In the genomic region with DNA sequence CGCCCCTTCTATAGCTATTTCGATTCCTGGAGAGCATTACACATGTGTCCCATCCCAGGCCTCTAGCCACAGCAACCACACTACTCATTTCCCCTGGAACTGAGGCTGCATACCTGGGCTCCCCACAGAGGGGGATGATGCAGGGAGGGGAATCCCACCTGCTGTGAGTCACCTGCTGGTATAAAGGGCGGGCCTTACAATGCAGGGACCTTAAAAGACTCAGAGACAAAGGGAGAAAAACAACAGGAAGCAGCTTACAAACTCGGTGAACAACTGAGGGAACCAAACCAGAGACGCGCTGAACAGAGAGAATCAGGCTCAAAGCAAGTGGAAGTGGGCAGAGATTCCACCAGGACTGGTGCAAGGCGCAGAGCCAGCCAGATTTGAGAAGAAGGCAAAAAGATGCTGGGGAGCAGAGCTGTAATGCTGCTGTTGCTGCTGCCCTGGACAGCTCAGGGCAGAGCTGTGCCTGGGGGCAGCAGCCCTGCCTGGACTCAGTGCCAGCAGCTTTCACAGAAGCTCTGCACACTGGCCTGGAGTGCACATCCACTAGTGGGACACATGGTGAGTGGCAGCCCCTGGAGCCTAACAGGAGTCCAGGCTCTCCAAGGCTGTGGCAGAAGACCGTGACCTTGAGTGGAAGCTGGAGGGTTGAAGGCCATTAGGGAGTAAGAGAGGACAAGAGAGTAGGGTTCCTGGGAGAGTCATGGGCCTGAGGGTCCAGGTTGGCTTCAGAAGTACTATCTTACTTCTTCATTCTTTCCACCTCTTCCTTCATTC, we compare ENCODE assay signal across 8 cellular contexts. TPM values are rescaled to one million over a fixed set of nuclear protein-coding genes. Genes with fewer than 3 reads are reported as not detected.
DNase-seq lines count a peak whose midpoint lies in the region; ATAC-seq and TF ChIP-seq lines count a peak whose summit lies in the region.

A gene with protein sequence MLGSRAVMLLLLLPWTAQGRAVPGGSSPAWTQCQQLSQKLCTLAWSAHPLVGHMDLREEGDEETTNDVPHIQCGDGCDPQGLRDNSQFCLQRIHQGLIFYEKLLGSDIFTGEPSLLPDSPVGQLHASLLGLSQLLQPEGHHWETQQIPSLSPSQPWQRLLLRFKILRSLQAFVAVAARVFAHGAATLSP (plus strand): TSS at position 242 of the 780 bp plus-strand sequence. CDS start 161 bp downstream, at position 403.

- peaks cover 57% of the 10 kb centered on the region for H3K4me1 Mint-ChIP-seq in activated T-cell treated with anti-CD3 and anti-CD28 coated beads, Interleukin-2, amount 50 U/mL, for 72 hours (ENCODE audit: low read depth)
- H3K4me1 Mint-ChIP-seq in stimulated activated naive CD8-positive, alpha-beta T cell treated with anti-CD3 and anti-CD28 coated beads, Interleukin-15, Interleukin-2, amounts not matched to agents 100 ng/mL and 50 ng/mL, for 24 hours (ENCODE audit: low read depth), result peaks cover 57% of the 10 kb centered on the region

- no peaks in the 10 kb centered on the region for H3K9me3 Mint-ChIP-seq in activated T-cell treated with anti-CD3 and anti-CD28 coated beads, Interleukin-2, amount 50 U/mL, for 72 hours
- no peaks in the 10 kb centered on the region for H3K9me3 Mint-ChIP-seq in stimulated activated naive CD8-positive, alpha-beta T cell treated with anti-CD3 and anti-CD28 coated beads, Interleukin-15, Interleukin-2, amounts not matched to agents 100 ng/mL and 50 ng/mL, for 24 hours

- peak within 1 kb of the TSS; percentile 93 for H3K27ac Mint-ChIP-seq in activated T-cell treated with anti-CD3 and anti-CD28 coated beads, Interleukin-2, amount 50 U/mL, for 72 hours
- peak within 1 kb of the TSS; percentile 98 for H3K27ac Mint-ChIP-seq in stimulated activated naive CD8-positive, alpha-beta T cell treated with anti-CD3 and anti-CD28 coated beads, Interleukin-15, Interleukin-2, amounts not matched to agents 100 ng/mL and 50 ng/mL, for 24 hours

- DNase-seq in NCI-H345 (lab: John Stamatoyannopoulos, UW), result peak; percentile 68
- DNase-seq in activated T-cell treated with anti-CD3 and anti-CD28 coated beads, Interleukin-2, amount 50 U/mL, for 72 hours, result peak; percentile 89 to 95
- peak; percentile 71 for DNase-seq in kidney glomerular epithelial cell (lab: John Stamatoyannopoulos, UW)
- DNase-seq in posterior vena cava (ENCODE audit: low spot score), result no peak
- no peak for DNase-seq in hypothalamus (lab: John Stamatoyannopoulos, UW)

- peak within 1 kb of the TSS; percentile 80 to 99 for H3K4me3 Mint-ChIP-seq in activated T-cell treated with anti-CD3 and anti-CD28 coated beads, Interleukin-2, amount 50 U/mL, for 72 hours
- H3K4me3 Mint-ChIP-seq in stimulated activated naive CD8-positive, alpha-beta T cell treated with anti-CD3 and anti-CD28 coated beads, Interleukin-15, Interleukin-2, amounts not matched to agents 100 ng/mL and 50 ng/mL, for 24 hours, result peak within 1 kb of the TSS; percentile 91

- intact Hi-C loops in posterior vena cava (cut with DNase I), result no loop called here

- peak; percentile 83 to 85 for ATAC-seq in activated T-cell treated with anti-CD3 and anti-CD28 coated beads, Interleukin-2, amount 50 U/mL, for 72 hours (replicated peaks in 1 of 2)
- ATAC-seq in HG03175 (IDR thresholded peaks at IDR 0.05; ENCODE audit: unreplicated experiment), result no peak

- peaks cover 4 to 16% of the 10 kb centered on the region in 2 donors for H3K36me3 Mint-ChIP-seq in activated T-cell treated with anti-CD3 and anti-CD28 coated beads, Interleukin-2, amount 50 U/mL, for 72 hours (ENCODE audit: insufficient read depth in 2 of 2)
- H3K36me3 Mint-ChIP-seq in stimulated activated naive CD8-positive, alpha-beta T cell treated with anti-CD3 and anti-CD28 coated beads, Interleukin-15, Interleukin-2, amounts not matched to agents 100 ng/mL and 50 ng/mL, for 24 hours (ENCODE audit: low read depth), result peaks cover 34% of the 10 kb centered on the region

- peak; percentile 29 for TF ChIP-seq POLR2A in GM18951 (IDR thresholded peaks at IDR 0.05; ENCODE audit: extremely low read depth, insufficient read depth, insufficient read length)

- H3K27me3 Mint-ChIP-seq in activated T-cell treated with anti-CD3 and anti-CD28 coated beads, Interleukin-2, amount 50 U/mL, for 72 hours (ENCODE audit: low read depth), result no peaks in the 10 kb centered on the region
- no peaks in the 10 kb centered on the region for H3K27me3 Mint-ChIP-seq in stimulated activated naive CD8-positive, alpha-beta T cell treated with anti-CD3 and anti-CD28 coated beads, Interleukin-15, Interleukin-2, amounts not matched to agents 100 ng/mL and 50 ng/mL, for 24 hours

- in situ Hi-C loops in GM18951 (cut with MboI; ENCODE audit: low sequenced_read_pairs, unreplicated experiment), result no loop called here

RNA-seq across cellular contexts. Expression of the gene that starts here (rescaled TPM):
- 100 to 1,000 TPM in 1 of 2 donors, 10 to 100 TPM in 1; 79.5 to 138 TPM for total RNA-seq in activated T-cell treated with anti-CD3 and anti-CD28 coated beads, Interleukin-2, amount 50 U/mL, for 72 hours
- not detected for total RNA-seq in posterior vena cava

Comparison
In these comparisons a context has a peak if more than half of its experiments do, and no peak if none do; other contexts are left out.
1. RNA of the gene that starts here (total RNA-seq): 79.5 to 138 TPM in activated T-cell treated with anti-CD3 and anti-CD28 coated beads, Interleukin-2, amount 50 U/mL, for 72 hours; not detected in posterior vena cava; every median in the first group is over 10 times any median in the second.
2. DNase-seq: peak in NCI-H345 (single experiment), activated T-cell treated with anti-CD3 and anti-CD28 coated beads, Interleukin-2, amount 50 U/mL, for 72 hours (2 of 2) and kidney glomerular epithelial cell (single experiment); none in posterior vena cava (single experiment) and hypothalamus (0 of 51).